Comparison of ENCODE assay signal across 10 cellular contexts in the genomic region with DNA sequence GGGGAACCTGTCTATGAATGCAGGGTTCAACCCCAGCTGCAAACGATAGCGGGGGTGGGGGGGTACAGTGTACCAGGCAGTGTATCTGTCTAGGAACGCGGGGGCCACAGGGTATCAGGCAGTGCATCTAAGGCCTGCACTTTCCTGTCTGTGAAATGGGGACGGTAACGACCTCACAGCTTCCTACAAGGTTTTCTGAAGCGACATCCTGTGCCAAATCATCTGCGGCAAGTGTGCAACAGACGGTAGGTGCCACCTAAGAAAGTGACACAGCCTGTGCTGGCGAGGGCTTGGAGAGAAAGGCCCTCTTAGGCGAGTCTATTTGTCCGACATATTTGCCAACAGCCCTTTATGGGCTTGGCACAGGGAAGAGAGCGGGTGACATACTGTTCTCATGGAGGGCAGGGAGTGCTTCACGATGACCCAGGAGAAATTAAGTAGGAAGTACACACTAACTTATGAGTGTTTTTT. TPM values are rescaled to one million over a fixed set of nuclear protein-coding genes. Genes with fewer than 3 reads are reported as not detected.
DNase-seq lines count a peak whose midpoint lies in the region; ATAC-seq and TF ChIP-seq lines count a peak whose summit lies in the region.
"Had no signal": no experiment of that assay in that cellular context is flagged by ENCODE, and none has a peak within 500 bp of the region (broad histone marks: within the 10 kb centered on the region; RNA-seq: fewer than 3 reads in every experiment).

No MANE protein-coding gene starts in this region.

- peak overlapping the region; percentile 89 to 92 for H3K27ac Mint-ChIP-seq in natural killer cell treated with Interleukin-12 subunit alpha and Interleukin-12 subunit beta and Interleukin-15 and Interleukin-18, amount 100 ng/mL, for 72 hours

- no peaks in the 10 kb centered on the region for H3K36me3 Mint-ChIP-seq in natural killer cell treated with Interleukin-12 subunit alpha and Interleukin-12 subunit beta and Interleukin-15 and Interleukin-18, amount 100 ng/mL, for 72 hours

- H3F3A ChIP-seq in SU-DHL-6 (ENCODE audit: insufficient read depth): peaks cover 9% of the 10 kb centered on the region; the same call in 1 of the 2 replicates

- no peak for TF ChIP-seq POLR2A in adrenal gland (IDR thresholded peaks at IDR 0.05)

- no peak overlapping the region for H3K4me3 ChIP-seq in ACC112 (ENCODE audit: low read depth, low read length)
- H3K4me3 ChIP-seq in SU-DHL-6 (ENCODE audit: insufficient read depth, low read length, poor library complexity, severe bottlenecking): no peak overlapping the region
- no peak overlapping the region for H3K4me3 ChIP-seq in adrenal gland

- H3K4me1 Mint-ChIP-seq in natural killer cell treated with Interleukin-12 subunit alpha and Interleukin-12 subunit beta and Interleukin-15 and Interleukin-18, amount 100 ng/mL, for 72 hours (ENCODE audit: low read depth in 2 of 2): peaks cover 60 to 77% of the 10 kb centered on the region in 2 donors

- H3K79me2 ChIP-seq in ACC112 (ENCODE audit: control insufficient read depth, insufficient read depth, low read length, unreplicated experiment) (peaks cover 94% of the 10 kb centered on the region), SU-DHL-6 (ENCODE audit: insufficient read depth, low read length) (peaks cover 96% of the 10 kb centered on the region)

- H3K36me3 ChIP-seq in ACC112 (ENCODE audit: insufficient read depth, low read length): no peaks in the 10 kb centered on the region
- H3K36me3 ChIP-seq in SU-DHL-6 (ENCODE audit: low read length): no peaks in the 10 kb centered on the region
- H3K36me3 ChIP-seq in adrenal gland (replicated peaks in 1 of 2): no peaks in the 10 kb centered on the region

- H3K27me3 ChIP-seq in ACC112 (ENCODE audit: insufficient read depth, low read length) (no peaks in the 10 kb centered on the region), SU-DHL-6 (ENCODE audit: low read length) (no peaks in the 10 kb centered on the region), adrenal gland (no peaks in the 10 kb centered on the region)

- 69 to 75% (median 71%) methylated on average over 12 to 14 of the region's 14 CpGs for WGBS in adrenal gland, 4 donors

- ATAC-seq in natural killer cell treated with Interleukin-12 subunit alpha and Interleukin-12 subunit beta and Interleukin-15 and Interleukin-18, amount 100 ng/mL, for 72 hours: peak in 1 of 2 donors; percentile 51
- no peak for ATAC-seq in GM21423 (IDR thresholded peaks at IDR 0.05; ENCODE audit: unreplicated experiment)

- H4K20me1 ChIP-seq in SU-DHL-6 (ENCODE audit: low read depth, low read length): peaks cover 42% of the 10 kb centered on the region

- peak overlapping the region; percentile 45 for H3K4me2 ChIP-seq in SU-DHL-6 (ENCODE audit: low read depth, low read length, poor library complexity, severe bottlenecking)

- peak overlapping the region; percentile 86 for H3K4me3 Mint-ChIP-seq in natural killer cell treated with Interleukin-12 subunit alpha and Interleukin-12 subunit beta and Interleukin-15 and Interleukin-18, amount 100 ng/mL, for 72 hours

- intact Hi-C loops in adrenal gland (cut with DNase I): no loop called here

- H3K9me3 ChIP-seq in SU-DHL-6 (ENCODE audit: insufficient read depth, low read length) (no peaks in the 10 kb centered on the region), adrenal gland (replicated peaks in 1 of 3) (no peaks in the 10 kb centered on the region)

- H3K9ac ChIP-seq in SU-DHL-6 (ENCODE audit: low read length): peak overlapping the region; percentile 5; the same call in 1 of the 2 replicates

- H3K9me2 ChIP-seq in SU-DHL-6 (replicated peaks; ENCODE audit: insufficient read depth, low read length): no peaks in the 10 kb centered on the region

- H3K27ac ChIP-seq in ACC112 (ENCODE audit: low read depth, low read length): peak overlapping the region; percentile 81
- H3K27ac ChIP-seq in SU-DHL-6 (ENCODE audit: low read depth, low read length): peak overlapping the region; percentile 18; the same call in 1 of the 2 replicates
- peak overlapping the region in 3 of 5 donors; percentile 71 to 99 (median 96) for H3K27ac ChIP-seq in adrenal gland

- H3K9me3 Mint-ChIP-seq in natural killer cell treated with Interleukin-12 subunit alpha and Interleukin-12 subunit beta and Interleukin-15 and Interleukin-18, amount 100 ng/mL, for 72 hours: no peaks in the 10 kb centered on the region

- no peaks in the 10 kb centered on the region for H3K27me3 Mint-ChIP-seq in natural killer cell treated with Interleukin-12 subunit alpha and Interleukin-12 subunit beta and Interleukin-15 and Interleukin-18, amount 100 ng/mL, for 72 hours

- DNase-seq in adrenal gland (peak in 1 of 7 donors; percentile 22), hepatic stellate cell (ENCODE audit: low spot score) (no peak), cerebellar nuclear complex (lab: John Stamatoyannopoulos, UW) (no peak), DMS153 (lab: John Stamatoyannopoulos, UW) (no peak)
- DNase-seq in natural killer cell treated with Interleukin-12 subunit alpha and Interleukin-12 subunit beta and Interleukin-15 and Interleukin-18, amount 100 ng/mL, for 72 hours (ENCODE audit: low spot score): no peak
- DNase-seq: amygdala, NCI-H2171 had no signal

- no peak overlapping the region for H2AFZ ChIP-seq in ACC112 (ENCODE audit: low read length, unreplicated experiment)
- H2AFZ ChIP-seq in SU-DHL-6 (ENCODE audit: low read depth, low read length, severe bottlenecking): no peak overlapping the region

- TF ChIP-seq CTCF in SU-DHL-6 (IDR thresholded peaks at IDR 0.05; ENCODE audit: insufficient read depth, low read length, poor library complexity, severe bottlenecking) (no peak), adrenal gland (IDR thresholded peaks at IDR 0.05) (no peak)

- H3K4me1 ChIP-seq in ACC112 (ENCODE audit: control insufficient read depth, insufficient read depth, low read length, unreplicated experiment) (peaks cover 27% of the 10 kb centered on the region), adrenal gland (replicated peaks in 1 of 2) (peaks cover 66 to 86% of the 10 kb centered on the region in 2 donors)

RNA-seq across cellular contexts. Expression of gene DIDO1, which starts 3.8 kb away (rescaled TPM):
- total RNA-seq in adrenal gland: 10 to 100 TPM; 29.8 to 51.3 (median 46.5) TPM
- 10 to 100 TPM; 19.0 to 27.9 (median 23.6) TPM for polyA plus RNA-seq in adrenal gland
- 10 to 100 TPM; 57.6 to 81.1 TPM for total RNA-seq in natural killer cell treated with Interleukin-12 subunit alpha and Interleukin-12 subunit beta and Interleukin-15 and Interleukin-18, amount 100 ng/mL, for 72 hours

RNA-seq across cellular contexts. Expression of gene GID8, which starts 15.5 kb away (rescaled TPM):
- total RNA-seq in adrenal gland: 10 to 100 TPM; 17.8 to 38.5 (median 25.3) TPM
- 10 to 100 TPM in 2 of 3 donors, 1 to 10 TPM in 1; 9.4 to 16.8 (median 10.1) TPM for polyA plus RNA-seq in adrenal gland
- total RNA-seq in natural killer cell treated with Interleukin-12 subunit alpha and Interleukin-12 subunit beta and Interleukin-15 and Interleukin-18, amount 100 ng/mL, for 72 hours: 10 to 100 TPM; 34.9 to 35.5 TPM

RNA-seq across cellular contexts. Expression of gene SLC17A9, which starts 30.0 kb away (rescaled TPM):
- 1 to 10 TPM in 7 of 8 donors, under 1 TPM in 1; 0.24 to 4.6 (median 2.9) TPM for total RNA-seq in adrenal gland
- polyA plus RNA-seq in adrenal gland: 10 to 100 TPM in 2 of 3 donors, 1 to 10 TPM in 1; 1.2 to 69.1 (median 11.9) TPM
- 100 to 1,000 TPM in 1 of 2 donors, 10 to 100 TPM in 1; 34.9 to 100 TPM for total RNA-seq in natural killer cell treated with Interleukin-12 subunit alpha and Interleukin-12 subunit beta and Interleukin-15 and Interleukin-18, amount 100 ng/mL, for 72 hours

Comparison
In these comparisons a context has a peak if more than half of its experiments do, and no peak if none do; other contexts are left out.
1. H3K27ac ChIP-seq: peak in every context shown above with its lines; median percentile 96 in adrenal gland; 81 in ACC112; 18 in SU-DHL-6.
2. RNA of gene SLC17A9, which starts 30.0 kb away (total RNA-seq): 34.9 to 100 TPM in natural killer cell treated with Interleukin-12 subunit alpha and Interleukin-12 subunit beta and Interleukin-15 and Interleukin-18, amount 100 ng/mL, for 72 hours; 0.24 to 4.6 TPM in adrenal gland; every median in the first group is over 4 times any median in the second.